33 cellular contexts compared by ENCODE assay signal in genomic region chr5:108974594-108974993, GRCh38.
"Had no signal": no experiment of that assay in that cellular context is flagged by ENCODE, and none has a peak within 500 bp of the region (broad histone marks: within the 10 kb centered on the region; RNA-seq: fewer than 3 reads in every experiment).

No MANE protein-coding gene starts in this region.

- H3K9me3 ChIP-seq: adrenal gland, ascending aorta, body of pancreas, breast epithelium had no signal

- FAIRE-seq: astrocyte had no signal

- ATAC-seq: activated naive CD4-positive, alpha-beta T cell treated with anti-CD3 and anti-CD28 coated beads, Interleukin-2, amount 50 U/mL, for 72 hours; activated naive CD8-positive, alpha-beta T cell treated with anti-CD3 and anti-CD28 coated beads, Interleukin-2, amount 50 U/mL, for 24 hours; activated T-cell treated with anti-CD3 and anti-CD28 coated beads, Interleukin-2, amount 50 U/mL, for 4 hours; activated T-cell treated with anti-CD3 and anti-CD28 coated beads, Interleukin-2, amount 50 U/mL, for 72 hours; activated T-helper 17 cell treated with anti-CD3 and anti-CD28 coated beads, Interleukin-2, amount 50 U/mL, for 72 hours; body of pancreas had no signal

- H3K4me1 ChIP-seq: adrenal gland, ascending aorta, body of pancreas, breast epithelium had no signal

- H3K36me3 ChIP-seq: adrenal gland, brain microvascular endothelial cell, breast epithelium, cardiac muscle cell had no signal

- H3K27ac ChIP-seq: adrenal gland, ascending aorta, body of pancreas, brain microvascular endothelial cell, breast epithelium, cardiac muscle cell had no signal

- H3K27me3 ChIP-seq: adrenal gland, ascending aorta, body of pancreas, brain microvascular endothelial cell, breast epithelium, cardiac muscle cell had no signal

- H3K4me3 ChIP-seq: adrenal gland, ascending aorta, body of pancreas, breast epithelium, cardiac muscle cell had no signal

- DNase-seq: activated CD8-positive, alpha-beta memory T cell treated with anti-CD3 and anti-CD28 coated beads, Interleukin-2, amount 50 U/mL, for 48 hours; activated effector memory CD4-positive, alpha-beta T cell treated with anti-CD3 and anti-CD28 coated beads, Interleukin-2, amount 50 U/mL, for 16 hours; activated effector memory CD4-positive, alpha-beta T cell treated with Interleukin-2 at 50 U/mL for 16 hours; activated gamma-delta T cell; activated gamma-delta T cell treated with Interleukin-2 at 50 U/mL for 16 hours; activated naive CD4-positive, alpha-beta T cell; activated naive CD4-positive, alpha-beta T cell treated with anti-CD3 and anti-CD28 coated beads for 36 hours; activated naive CD4-positive, alpha-beta T cell treated with anti-CD3 and anti-CD28 coated beads, Interleukin-2, amount 10 ng/mL, durations not matched to agents 7 days and 5 days; activated naive CD4-positive, alpha-beta T cell treated with anti-CD3 and anti-CD28 coated beads, Interleukin-2, amount 50 U/mL, for 16 hours; activated naive CD4-positive, alpha-beta T cell treated with Interleukin-2 at 50 U/mL for 16 hours; activated naive CD8-positive, alpha-beta T cell treated with anti-CD3 and anti-CD28 coated beads for 36 hours; activated naive CD8-positive, alpha-beta T cell treated with anti-CD3 and anti-CD28 coated beads, Interleukin-2, amount 10 ng/mL, durations not matched to agents 7 days and 5 days; activated naive CD8-positive, alpha-beta T cell treated with anti-CD3 and anti-CD28 coated beads, Interleukin-2, amount 50 U/mL, for 24 hours; activated T-cell treated with anti-CD3 and anti-CD28 coated beads for 4 hours; activated T-cell treated with anti-CD3 and anti-CD28 coated beads, Interleukin-2, amount 50 U/mL, for 1 hour; activated T-cell treated with anti-CD3 and anti-CD28 coated beads, Interleukin-2, amount 50 U/mL, for 24 hours; activated T-cell treated with anti-CD3 and anti-CD28 coated beads, Interleukin-2, amount 50 U/mL, for 4 hours; activated T-cell treated with anti-CD3 and anti-CD28 coated beads, Interleukin-2, amount 50 U/mL, for 48 hours; activated T-cell treated with anti-CD3 and anti-CD28 coated beads, Interleukin-2, amount 50 U/mL, for 72 hours; adrenal gland; amniotic stem cell; amygdala; anterior cingulate cortex; body of pancreas; brain microvascular endothelial cell; caudate nucleus; central memory CD4-positive, alpha-beta T cell had no signal
